ENCODE assay signal across 19 cellular contexts in the genomic region with DNA sequence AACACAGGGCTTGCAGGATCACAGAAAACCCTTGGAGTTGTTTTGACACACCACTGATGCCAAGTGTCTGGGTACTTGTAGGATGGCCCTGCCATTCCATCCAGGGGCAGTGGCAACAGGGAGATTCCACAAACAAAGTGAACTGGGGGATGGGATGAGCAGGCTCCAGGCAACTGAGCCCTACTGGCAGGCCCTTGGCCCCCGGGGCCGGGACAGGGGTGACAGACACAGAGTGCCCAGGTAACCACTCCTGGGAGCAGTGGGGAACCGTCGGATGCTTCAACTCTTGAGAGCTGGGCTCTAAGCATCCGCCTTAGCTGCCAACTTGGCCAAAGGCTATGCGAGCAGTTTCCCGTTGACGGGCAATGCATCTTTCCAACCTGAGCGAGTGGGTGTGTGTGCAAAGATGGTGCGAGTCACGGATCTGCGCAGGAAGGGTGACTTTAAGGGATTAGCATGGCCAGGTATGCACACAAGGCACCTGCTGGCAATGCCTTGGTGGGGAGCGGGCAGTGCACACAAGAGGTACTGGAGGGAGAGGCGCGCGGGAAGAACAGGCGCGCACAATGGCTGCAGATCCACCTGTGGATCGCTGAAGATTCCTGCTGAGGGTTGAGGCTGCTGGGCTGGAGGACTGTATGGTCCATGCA.
"Had no signal": no experiment of that assay in that cellular context is flagged by ENCODE, and none has a peak within 500 bp of the region (broad histone marks: within the 10 kb centered on the region; RNA-seq: fewer than 3 reads in every experiment).

No MANE protein-coding gene starts in this region.

- H3K27me3 ChIP-seq: thyroid gland, vagina had no signal

- H3K4me1 Mint-ChIP-seq: mesothelial cell of epicardium, nephron had no signal

- H3K4me1 ChIP-seq: esophagus muscularis mucosa, gastrocnemius medialis, spleen, suprapubic skin, thyroid gland, upper lobe of left lung, vagina had no signal

- ATAC-seq: effector memory CD8-positive, alpha-beta T cell; left lobe of liver; sciatic nerve; stimulated activated naive CD8-positive, alpha-beta T cell treated with anti-CD3 and anti-CD28 coated beads, Interleukin-15, Interleukin-2, amounts not matched to agents 100 U/mL and 50 U/mL, for 24 hours had no signal

- H3K36me3 Mint-ChIP-seq: mesothelial cell of epicardium had no signal

- H3K9me3 ChIP-seq: esophagus muscularis mucosa, gastrocnemius medialis, spleen, suprapubic skin, thyroid gland, upper lobe of left lung, vagina had no signal

- H3K27ac ChIP-seq: epithelial cell of prostate, esophagus muscularis mucosa, gastrocnemius medialis, spleen, suprapubic skin, thyroid gland, upper lobe of left lung, vagina had no signal

- H3K27ac Mint-ChIP-seq: dendritic cell treated with granulocyte-macrophage colony-stimulating factor and Interleukin-4, amounts not matched to agents 40 ng/mL and 50 ng/mL, for 4 days; effector memory CD8-positive, alpha-beta T cell; mesothelial cell of epicardium; nephron had no signal

- H3K36me3 ChIP-seq: esophagus muscularis mucosa, gastrocnemius medialis, spleen, suprapubic skin, thyroid gland, upper lobe of left lung, vagina had no signal

- DNase-seq: effector memory CD8-positive, alpha-beta T cell; gastrocnemius medialis; glutamatergic neuron; islet precursor cell; spleen; stimulated activated CD4-positive, alpha-beta T cell treated with anti-CD3 and anti-CD28 coated beads, Interleukin-2, amount 100 ng/mL, for 24 hours; stimulated activated CD4-positive, alpha-beta T cell treated with anti-CD3 and anti-CD28 coated beads, Interleukin-4, amount 100 ng/mL, for 4 hours; stimulated activated naive CD8-positive, alpha-beta T cell treated with anti-CD3 and anti-CD28 coated beads, Interleukin-15, Interleukin-2, amounts not matched to agents 100 U/mL and 50 U/mL, for 24 hours; thyroid gland; upper lobe of left lung had no signal

- H3K4me3 ChIP-seq: esophagus muscularis mucosa, gastrocnemius medialis, spleen, suprapubic skin, thyroid gland, upper lobe of left lung, vagina had no signal

- H3K9me3 Mint-ChIP-seq: dendritic cell treated with granulocyte-macrophage colony-stimulating factor and Interleukin-4, amounts not matched to agents 40 ng/mL and 50 ng/mL, for 4 days; effector memory CD8-positive, alpha-beta T cell; mesothelial cell of epicardium; nephron had no signal

- H3K4me3 Mint-ChIP-seq: dendritic cell treated with granulocyte-macrophage colony-stimulating factor and Interleukin-4, amounts not matched to agents 40 ng/mL and 50 ng/mL, for 4 days; effector memory CD8-positive, alpha-beta T cell; mesothelial cell of epicardium; nephron had no signal
